In genomic region chr20:5835234-5835845, GRCh38 we compare ENCODE assay signal across 9 cellular contexts.
DNase-seq lines count a peak whose midpoint lies in the region; ATAC-seq and TF ChIP-seq lines count a peak whose summit lies in the region.
"Had no signal": no experiment of that assay in that cellular context is flagged by ENCODE, and none has a peak within 500 bp of the region (broad histone marks: within the 10 kb centered on the region; RNA-seq: fewer than 3 reads in every experiment).

No MANE protein-coding gene starts in this region.

- H3K9me3 ChIP-seq in CD8-positive, alpha-beta memory T cell (ENCODE audit: low read length): no peaks in the 10 kb centered on the region
- H3K9me3 ChIP-seq in adrenal gland (replicated peaks in 1 of 3) (no peaks in the 10 kb centered on the region), lower lobe of right lung (no peaks in the 10 kb centered on the region)
- H3K9me3 ChIP-seq: right lobe of liver had no signal

- peaks cover 25% of the 10 kb centered on the region for H3K4me1 ChIP-seq in CD8-positive, alpha-beta memory T cell (ENCODE audit: insufficient read depth, low read length)
- H3K4me1 ChIP-seq in adrenal gland (replicated peaks in 1 of 2): peaks cover 41 to 71% of the 10 kb centered on the region in 2 donors
- peaks cover 10% of the 10 kb centered on the region for H3K4me1 ChIP-seq in lower lobe of right lung
- H3K4me1 ChIP-seq: right lobe of liver had no signal

- H3K27me3 Mint-ChIP-seq in CD8-positive, alpha-beta memory T cell: peaks cover 0 to 1% of the 10 kb centered on the region in 2 donors

- peaks cover 1 to 8% (median 3%) of the 10 kb centered on the region in 5 donors for H3K9me3 Mint-ChIP-seq in CD8-positive, alpha-beta memory T cell

- POLR2A ChIA-PET in CD8-positive, alpha-beta memory T cell (lab: Charles Lee): interaction anchor here (0.7 to 1.1 kb wide), 2 partner anchors 9 to 31 kb away, joined by 4 to 5 read pairs; no protein-coding TSS in a partner anchor

- CTCF ChIA-PET in CD8-positive, alpha-beta memory T cell (lab: Charles Lee): interaction anchor here (1.4 to 2.0 kb wide), 2 partner anchors 47 to 306 kb away, joined by 4 to 6 read pairs; no protein-coding TSS in a partner anchor

- H3K4me3 Mint-ChIP-seq in CD8-positive, alpha-beta memory T cell: peak overlapping the region in 6 of 7 donors; percentile 51 to 87 (median 72)

- H3K36me3 ChIP-seq in CD8-positive, alpha-beta memory T cell (ENCODE audit: insufficient read depth, low read length): no peaks in the 10 kb centered on the region
- no peaks in the 10 kb centered on the region for H3K36me3 ChIP-seq in adrenal gland (replicated peaks in 1 of 2)
- H3K36me3 ChIP-seq in lower lobe of right lung: no peaks in the 10 kb centered on the region
- H3K36me3 ChIP-seq: right lobe of liver had no signal

- TF ChIP-seq CTCF in adrenal gland (IDR thresholded peaks at IDR 0.05): no peak
- TF ChIP-seq CTCF in lower lobe of right lung (IDR thresholded peaks at IDR 0.05): no peak

- DNase-seq in CD8-positive, alpha-beta memory T cell: peak in 1 of 5 donors; percentile 11
- DNase-seq in NCI-H1092 (lab: John Stamatoyannopoulos, UW) (peak; percentile 35), adrenal gland (peak; percentile 66 to 92 (median 86)), lower lobe of right lung (no peak), D341Med (ENCODE audit: low spot score) (no peak), NCI-H128 (lab: John Stamatoyannopoulos, UW; ENCODE audit: unreplicated experiment) (no peak), HuH-7.5 (ENCODE audit: low spot score) (no peak)
- DNase-seq: right lobe of liver had no signal

- 48 to 67% (median 65%) methylated on average over 3 of the region's 3 CpGs for WGBS in adrenal gland, 4 donors

- intact Hi-C loops in adrenal gland (cut with DNase I) (no loop called here), lower lobe of right lung (cut with DNase I) (no loop called here)

- H3K27ac ChIP-seq in CD8-positive, alpha-beta memory T cell (ENCODE audit: low read depth, low read length): peak overlapping the region; percentile 75
- H3K27ac ChIP-seq in adrenal gland: peak overlapping the region; percentile 64 to 89 (median 76)
- H3K27ac ChIP-seq in lower lobe of right lung: peak overlapping the region; percentile 38
- H3K27ac ChIP-seq: right lobe of liver had no signal

- no peaks in the 10 kb centered on the region for H3K27me3 ChIP-seq in CD8-positive, alpha-beta memory T cell (ENCODE audit: insufficient read depth, low read length, poor library complexity, severe bottlenecking)
- H3K27me3 ChIP-seq in adrenal gland: no peaks in the 10 kb centered on the region
- no peaks in the 10 kb centered on the region for H3K27me3 ChIP-seq in lower lobe of right lung (ENCODE audit: low read depth)
- H3K27me3 ChIP-seq: right lobe of liver had no signal

- peaks cover 12 to 21% (median 14%) of the 10 kb centered on the region in 3 donors for H3K36me3 Mint-ChIP-seq in CD8-positive, alpha-beta memory T cell

- peak; percentile 32 to 54 for ATAC-seq in lower lobe of right lung
- ATAC-seq in HG03135 (IDR thresholded peaks at IDR 0.05; ENCODE audit: unreplicated experiment): no peak

- peak overlapping the region; percentile 89 to 99 (median 98) for H3K27ac Mint-ChIP-seq in CD8-positive, alpha-beta memory T cell

- peaks cover 31 to 61% (median 46%) of the 10 kb centered on the region in 3 donors for H3K4me1 Mint-ChIP-seq in CD8-positive, alpha-beta memory T cell

- H3K4me3 ChIP-seq in CD8-positive, alpha-beta memory T cell (ENCODE audit: low read length): no peak overlapping the region
- H3K4me3 ChIP-seq in adrenal gland (no peak overlapping the region), lower lobe of right lung (no peak overlapping the region)
- H3K4me3 ChIP-seq: right lobe of liver had no signal

- TF ChIP-seq POLR2A in adrenal gland (IDR thresholded peaks at IDR 0.05): peak in 1 of 2 donors; percentile 53

Comparison
In these comparisons a context has a peak if more than half of its experiments do, and no peak if none do; other contexts are left out.
1. DNase-seq: peak in NCI-H1092 (single experiment) and adrenal gland (7 of 7); none in lower lobe of right lung (single experiment), D341Med (single experiment), NCI-H128 (single experiment) and HuH-7.5 (single experiment).
2. Peak in every context shown above with its lines, with median percentiles within 50 percentile points of each other: H3K27ac ChIP-seq.